15 cellular contexts compared by ENCODE assay signal in genomic region chr15:32849769-32850668, GRCh38.
DNase-seq lines count a peak whose midpoint lies in the region; ATAC-seq and TF ChIP-seq lines count a peak whose summit lies in the region.
"Had no signal": no experiment of that assay in that cellular context is flagged by ENCODE, and none has a peak within 500 bp of the region (broad histone marks: within the 10 kb centered on the region; RNA-seq: fewer than 3 reads in every experiment).

No MANE protein-coding gene starts in this region.

- H3K27ac ChIP-seq in mesenchymal stem cell (ENCODE audit: low read length, poor library complexity, severe bottlenecking): peak overlapping the region; percentile 59
- H3K27ac ChIP-seq: stomach had no signal

- no peak overlapping the region for H2AK5ac ChIP-seq in mesenchymal stem cell (ENCODE audit: low read length, severe bottlenecking)

- no peak for ATAC-seq in HG02642 (IDR thresholded peaks at IDR 0.05; ENCODE audit: poor library complexity, unreplicated experiment)

- no peak overlapping the region for H2AFZ ChIP-seq in mesenchymal stem cell (ENCODE audit: low read depth, low read length)

- H3K4me2 ChIP-seq in mesenchymal stem cell (ENCODE audit: low read length, poor library complexity, severe bottlenecking): no peak overlapping the region

- no peak overlapping the region for H4K8ac ChIP-seq in mesenchymal stem cell (ENCODE audit: low read length)

- TF ChIP-seq CTCF in endothelial cell (IDR thresholded peaks at IDR 0.05; ENCODE audit: unreplicated experiment): no peak

- no peaks in the 10 kb centered on the region for H3K9me3 Mint-ChIP-seq in endothelial cell (ENCODE audit: unreplicated experiment)
- no peaks in the 10 kb centered on the region for H3K9me3 Mint-ChIP-seq in activated naive CD4-positive, alpha-beta T cell treated with anti-CD3 and anti-CD28 coated beads, Interleukin-2, amount 10 ng/mL, durations not matched to agents 7 days and 5 days
- H3K9me3 Mint-ChIP-seq: T-helper 2 cell treated with Interferon-gamma antibody and Interleukin-4, amounts not matched to agents 5 μg/mL and 100 μg/mL, for 36 hours had no signal

- H3K36me3 ChIP-seq in mesenchymal stem cell (ENCODE audit: control insufficient read depth in 1 of 2, insufficient read depth in 2 of 2, low read depth in 1 of 2, low read length in 2 of 2): no peaks in the 10 kb centered on the region
- H3K36me3 ChIP-seq: stomach had no signal

- H4K91ac ChIP-seq in mesenchymal stem cell (ENCODE audit: low read length): no peak overlapping the region

- no peaks in the 10 kb centered on the region for H3K27me3 Mint-ChIP-seq in endothelial cell (ENCODE audit: unreplicated experiment)
- no peaks in the 10 kb centered on the region for H3K27me3 Mint-ChIP-seq in activated naive CD4-positive, alpha-beta T cell treated with anti-CD3 and anti-CD28 coated beads, Interleukin-2, amount 10 ng/mL, durations not matched to agents 7 days and 5 days

- no peaks in the 10 kb centered on the region for H3K9me3 ChIP-seq in mesenchymal stem cell (ENCODE audit: control insufficient read depth, low read length)
- H3K9me3 ChIP-seq: stomach had no signal

- no peaks in the 10 kb centered on the region for H3K4me1 Mint-ChIP-seq in endothelial cell (ENCODE audit: unreplicated experiment)
- H3K4me1 Mint-ChIP-seq in activated naive CD4-positive, alpha-beta T cell treated with anti-CD3 and anti-CD28 coated beads, Interleukin-2, amount 10 ng/mL, durations not matched to agents 7 days and 5 days: no peaks in the 10 kb centered on the region

- H2BK15ac ChIP-seq in mesenchymal stem cell (ENCODE audit: low read depth, poor library complexity, severe bottlenecking): no peak overlapping the region

- H3K9ac ChIP-seq in mesenchymal stem cell (ENCODE audit: low read length): no peak overlapping the region

- H3K27me3 ChIP-seq in mesenchymal stem cell (ENCODE audit: control insufficient read depth in 1 of 2, insufficient read depth in 1 of 2, low read length in 2 of 2): no peaks in the 10 kb centered on the region
- H3K27me3 ChIP-seq: stomach had no signal

- H3K4ac ChIP-seq in mesenchymal stem cell (ENCODE audit: low read depth in 1 of 2, low read length in 2 of 2): no peak overlapping the region

- H3K36me3 Mint-ChIP-seq in endothelial cell (ENCODE audit: low read depth, unreplicated experiment): no peaks in the 10 kb centered on the region
- no peaks in the 10 kb centered on the region for H3K36me3 Mint-ChIP-seq in activated naive CD4-positive, alpha-beta T cell treated with anti-CD3 and anti-CD28 coated beads, Interleukin-2, amount 10 ng/mL, durations not matched to agents 7 days and 5 days

- peak overlapping the region; percentile 24 to 33 for H3K18ac ChIP-seq in mesenchymal stem cell (ENCODE audit: low read depth in 1 of 2, low read length in 2 of 2)

- no peak overlapping the region for H2BK120ac ChIP-seq in mesenchymal stem cell (ENCODE audit: low read depth, low read length)

- H3K14ac ChIP-seq in mesenchymal stem cell (ENCODE audit: low read length in 2 of 2): no peak overlapping the region

- H2BK5ac ChIP-seq in mesenchymal stem cell (ENCODE audit: low read depth, low read length, poor library complexity, severe bottlenecking): peak overlapping the region; percentile 31

- H3K23ac ChIP-seq in mesenchymal stem cell (ENCODE audit: low read length in 2 of 2): no peak overlapping the region

- no peak overlapping the region for H3K4me3 Mint-ChIP-seq in endothelial cell (ENCODE audit: unreplicated experiment)
- H3K4me3 Mint-ChIP-seq in activated naive CD4-positive, alpha-beta T cell treated with anti-CD3 and anti-CD28 coated beads, Interleukin-2, amount 10 ng/mL, durations not matched to agents 7 days and 5 days: no peak overlapping the region
- H3K4me3 Mint-ChIP-seq: T-helper 2 cell treated with Interferon-gamma antibody and Interleukin-4, amounts not matched to agents 5 μg/mL and 100 μg/mL, for 36 hours had no signal

- CTCF ChIA-PET in activated naive CD4-positive, alpha-beta T cell treated with anti-CD3 and anti-CD28 coated beads, Interleukin-2, amount 10 ng/mL, durations not matched to agents 7 days and 5 days (lab: Charles Lee): interaction anchor here (0.7 kb wide), 1 partner anchor 152 kb away, joined by 3 read pairs; no protein-coding TSS in a partner anchor

- no peaks in the 10 kb centered on the region for H3K4me1 ChIP-seq in mesenchymal stem cell (ENCODE audit: control insufficient read depth, insufficient read depth, low read depth, low read length)
- H3K4me1 ChIP-seq: stomach had no signal

- H3K4me3 ChIP-seq in mesenchymal stem cell (ENCODE audit: insufficient read depth in 1 of 2, low read depth in 1 of 2, low read length in 2 of 2): no peak overlapping the region
- H3K4me3 ChIP-seq: stomach had no signal

- DNase-seq in CD1c-positive myeloid dendritic cell (ENCODE audit: extremely low spot score) (peak; percentile 46), NCI-H226 (peak; percentile 81), astrocyte of the hippocampus (ENCODE audit: low read depth, low spot score) (peak; percentile 76), mesenchymal stem cell (peak; percentile 88), endothelial cell (ENCODE audit: low spot score) (no peak), NCI-H345 treated with DMSO at 0.1 percent for 48 hours (lab: John Stamatoyannopoulos, UW; ENCODE audit: unreplicated experiment) (no peak)
- DNase-seq in activated naive CD4-positive, alpha-beta T cell treated with anti-CD3 and anti-CD28 coated beads, Interleukin-2, amount 10 ng/mL, durations not matched to agents 7 days and 5 days: no peak
- DNase-seq: activated T-cell treated with anti-CD3 and anti-CD28 coated beads, Interleukin-2, amount 50 U/mL, for 1 hour; Calu3; cerebellar nuclear complex; hypothalamus; NCI-H345; stomach had no signal

- no peak overlapping the region for H3K27ac Mint-ChIP-seq in endothelial cell (ENCODE audit: unreplicated experiment)
- no peak overlapping the region for H3K27ac Mint-ChIP-seq in activated naive CD4-positive, alpha-beta T cell treated with anti-CD3 and anti-CD28 coated beads, Interleukin-2, amount 10 ng/mL, durations not matched to agents 7 days and 5 days
- H3K27ac Mint-ChIP-seq: T-helper 2 cell treated with Interferon-gamma antibody and Interleukin-4, amounts not matched to agents 5 μg/mL and 100 μg/mL, for 36 hours had no signal

- H3K79me1 ChIP-seq in mesenchymal stem cell (replicated peaks; ENCODE audit: low read length, poor library complexity, severe bottlenecking): no peaks in the 10 kb centered on the region

- WGBS in mesenchymal stem cell: 90% methylated on average over 8 of the region's 11 CpGs

- H2BK12ac ChIP-seq in mesenchymal stem cell (ENCODE audit: low read length in 2 of 2): no peak overlapping the region

Comparison
In these comparisons a context has a peak if more than half of its experiments do, and no peak if none do; other contexts are left out.
1. DNase-seq: peak in CD1c-positive myeloid dendritic cell (single experiment), NCI-H226 (single experiment), astrocyte of the hippocampus (single experiment) and mesenchymal stem cell (single experiment); none in endothelial cell (single experiment), activated naive CD4-positive, alpha-beta T cell treated with anti-CD3 and anti-CD28 coated beads, Interleukin-2, amount 10 ng/mL, durations not matched to agents 7 days and 5 days (single experiment) and NCI-H345 treated with DMSO at 0.1 percent for 48 hours (single experiment).